Comparison of ENCODE assay signal across 13 cellular contexts in genomic region chr6:136067731-136068341, GRCh38.
DNase-seq lines count a peak whose midpoint lies in the region; ATAC-seq and TF ChIP-seq lines count a peak whose summit lies in the region.
"Had no signal": no experiment of that assay in that cellular context is flagged by ENCODE, and none has a peak within 500 bp of the region (broad histone marks: within the 10 kb centered on the region; RNA-seq: fewer than 3 reads in every experiment).

No MANE protein-coding gene starts in this region.

- no peaks in the 10 kb centered on the region for H4K20me1 ChIP-seq in fibroblast of lung (ENCODE audit: control insufficient read depth, extremely low read depth, insufficient read depth, low read length)
- H4K20me1 ChIP-seq: BLaER1 had no signal

- POLR2A ChIA-PET in Panc1 (lab: Charles Lee), result no interaction called here
- POLR2A ChIA-PET in GM10248 (lab: Yijun Ruan, JAX), result interaction anchor here (0.5 kb wide), 1 partner anchor 12 kb away, joined by 5 read pairs; no protein-coding TSS in a partner anchor

- no peak overlapping the region for H3K27ac ChIP-seq in Panc1 (ENCODE audit: low read length)
- H3K27ac ChIP-seq in fibroblast of lung (ENCODE audit: insufficient read depth, low read length), result peak overlapping the region; percentile 73
- H3K27ac ChIP-seq: BLaER1 had no signal

- H3K79me2 ChIP-seq in fibroblast of lung (ENCODE audit: control insufficient read depth, insufficient read depth, low read length), result no peaks in the 10 kb centered on the region

- no peak overlapping the region for H2AFZ ChIP-seq in fibroblast of lung (ENCODE audit: low read length)

- H3K27me3 Mint-ChIP-seq in mesothelial cell of epicardium (ENCODE audit: low read depth), result no peaks in the 10 kb centered on the region
- no peaks in the 10 kb centered on the region for H3K27me3 Mint-ChIP-seq in T-helper 2 cell treated with Interferon-gamma antibody and Interleukin-4, amounts not matched to agents 5 μg/mL and 100 μg/mL, for 36 hours (ENCODE audit: low read depth)
- H3K27me3 Mint-ChIP-seq: stimulated activated naive CD8-positive, alpha-beta T cell treated with anti-CD3 and anti-CD28 coated beads, Interleukin-15, Interleukin-2, amounts not matched to agents 100 ng/mL and 50 ng/mL, for 24 hours had no signal

- no peak for TF ChIP-seq CTCF in Panc1 (IDR thresholded peaks at IDR 0.05)
- no peak for TF ChIP-seq CTCF in fibroblast of lung (conservative IDR thresholded peaks at IDR 0.05 in 1 of 2, IDR thresholded peaks at IDR 0.05 in 1 of 2; ENCODE audit: low read depth in 1 of 2, low read length in 2 of 2)
- TF ChIP-seq CTCF in mesothelial cell of epicardium (IDR thresholded peaks at IDR 0.05; ENCODE audit: unreplicated experiment), result no peak
- TF ChIP-seq CTCF in GM10248 (IDR thresholded peaks at IDR 0.05; ENCODE audit: control extremely low read depth, extremely low read depth, low read depth, missing control alignments), result no peak

- no peaks in the 10 kb centered on the region for H3K36me3 ChIP-seq in Panc1 (ENCODE audit: control insufficient read depth, insufficient read depth, low read length)
- no peaks in the 10 kb centered on the region for H3K36me3 ChIP-seq in fibroblast of lung (ENCODE audit: control insufficient read depth, insufficient read depth, low read length)
- H3K36me3 ChIP-seq: BLaER1 had no signal

- H3K4me3 Mint-ChIP-seq in mesothelial cell of epicardium, result no peak overlapping the region
- no peak overlapping the region for H3K4me3 Mint-ChIP-seq in stimulated activated effector memory CD8-positive, alpha-beta T cell treated with anti-CD3 and anti-CD28 coated beads, Interleukin-12 subunit alpha, Interleukin-12 subunit beta, amount 100 ng/mL, for 72 hours
- H3K4me3 Mint-ChIP-seq in T-helper 2 cell treated with Interferon-gamma antibody and Interleukin-4, amounts not matched to agents 5 μg/mL and 100 μg/mL, for 36 hours, result no peak overlapping the region
- H3K4me3 Mint-ChIP-seq: stimulated activated naive CD8-positive, alpha-beta T cell treated with anti-CD3 and anti-CD28 coated beads, Interleukin-15, Interleukin-2, amounts not matched to agents 100 ng/mL and 50 ng/mL, for 24 hours had no signal

- H3K9me3 ChIP-seq in Panc1 (ENCODE audit: control insufficient read depth, insufficient read depth, low read depth, low read length) (no peaks in the 10 kb centered on the region), fibroblast of lung (ENCODE audit: control insufficient read depth, insufficient read depth, low read depth, low read length) (no peaks in the 10 kb centered on the region)
- H3K9me3 ChIP-seq: BLaER1 had no signal

- peak; percentile 96 for DNase-seq in Caki2 (ENCODE audit: low read depth)
- no peak for DNase-seq in Panc1 (ENCODE audit: low read depth, low spot score)
- DNase-seq in fibroblast of lung (ENCODE audit: low read depth in 2 of 2), result peak; percentile 39 to 82
- no peak for DNase-seq in mesothelial cell of epicardium (ENCODE audit: low spot score in 2 of 2, unreplicated experiment in 2 of 2)
- DNase-seq in GM10248 (ENCODE audit: extremely low spot score), result no peak
- no peak for DNase-seq in stimulated activated effector memory CD8-positive, alpha-beta T cell treated with anti-CD3 and anti-CD28 coated beads, Interleukin-12 subunit alpha, Interleukin-12 subunit beta, amount 100 ng/mL, for 72 hours (ENCODE audit: low spot score in 2 of 2)
- DNase-seq in T-helper 2 cell treated with Interferon-gamma antibody and Interleukin-4, amounts not matched to agents 5 μg/mL and 100 μg/mL, for 36 hours (ENCODE audit: low spot score), result no peak
- DNase-seq: left colon, NCI-H187 had no signal

- intact Hi-C loops in Panc1 (cut with micrococcal nuclease; ENCODE audit: unreplicated experiment), result no loop called here

- peak overlapping the region; percentile 90 for H3K27ac Mint-ChIP-seq in mesothelial cell of epicardium
- no peak overlapping the region for H3K27ac Mint-ChIP-seq in stimulated activated effector memory CD8-positive, alpha-beta T cell treated with anti-CD3 and anti-CD28 coated beads, Interleukin-12 subunit alpha, Interleukin-12 subunit beta, amount 100 ng/mL, for 72 hours
- H3K27ac Mint-ChIP-seq in T-helper 2 cell treated with Interferon-gamma antibody and Interleukin-4, amounts not matched to agents 5 μg/mL and 100 μg/mL, for 36 hours, result no peak overlapping the region
- H3K27ac Mint-ChIP-seq: stimulated activated naive CD8-positive, alpha-beta T cell treated with anti-CD3 and anti-CD28 coated beads, Interleukin-15, Interleukin-2, amounts not matched to agents 100 ng/mL and 50 ng/mL, for 24 hours had no signal

- no peak overlapping the region for H3K9ac ChIP-seq in fibroblast of lung (ENCODE audit: insufficient read depth, low read length)
- H3K9ac ChIP-seq: BLaER1 had no signal

- in situ Hi-C loops in Caki2 (cut with HindIII; ENCODE audit: low pct_unique_long_range_greater_than_20kb, low sequenced_read_pairs), result no loop called here
- in situ Hi-C loops in Panc1 (cut with HindIII; ENCODE audit: low pct_unique_long_range_greater_than_20kb, low sequenced_read_pairs), result no loop called here

- H3K9me3 Mint-ChIP-seq in mesothelial cell of epicardium, result peaks cover 4% of the 10 kb centered on the region
- H3K9me3 Mint-ChIP-seq in stimulated activated effector memory CD8-positive, alpha-beta T cell treated with anti-CD3 and anti-CD28 coated beads, Interleukin-12 subunit alpha, Interleukin-12 subunit beta, amount 100 ng/mL, for 72 hours, result no peaks in the 10 kb centered on the region
- H3K9me3 Mint-ChIP-seq in T-helper 2 cell treated with Interferon-gamma antibody and Interleukin-4, amounts not matched to agents 5 μg/mL and 100 μg/mL, for 36 hours, result no peaks in the 10 kb centered on the region
- H3K9me3 Mint-ChIP-seq: stimulated activated naive CD8-positive, alpha-beta T cell treated with anti-CD3 and anti-CD28 coated beads, Interleukin-15, Interleukin-2, amounts not matched to agents 100 ng/mL and 50 ng/mL, for 24 hours had no signal

- H3K4me1 ChIP-seq in Panc1 (ENCODE audit: control insufficient read depth, insufficient read depth, low read length) (no peaks in the 10 kb centered on the region), fibroblast of lung (ENCODE audit: control insufficient read depth, extremely low read depth, insufficient read depth, low read length) (peaks cover 8% of the 10 kb centered on the region)

- no peak overlapping the region for H3K4me3 ChIP-seq in Panc1 (ENCODE audit: low read depth in 2 of 2, low read length in 2 of 2)
- H3K4me3 ChIP-seq in fibroblast of lung (replicated peaks in 1 of 4; ENCODE audit: control extremely low read depth in 1 of 4, insufficient read depth in 1 of 4, low read depth in 3 of 4, low read length in 4 of 4), result no peak overlapping the region
- H3K4me3 ChIP-seq: BLaER1, skin epidermis had no signal

- H3K27me3 ChIP-seq in Panc1 (ENCODE audit: control insufficient read depth, insufficient read depth, low read length) (no peaks in the 10 kb centered on the region), fibroblast of lung (ENCODE audit: control insufficient read depth, insufficient read depth, low read length) (no peaks in the 10 kb centered on the region)
- H3K27me3 ChIP-seq: BLaER1 had no signal

- H3K4me2 ChIP-seq in fibroblast of lung (ENCODE audit: extremely low read depth, insufficient read depth, low read length), result no peak overlapping the region
- H3K4me2 ChIP-seq: BLaER1 had no signal

- H3K36me3 Mint-ChIP-seq in mesothelial cell of epicardium, result peaks cover 6% of the 10 kb centered on the region
- no peaks in the 10 kb centered on the region for H3K36me3 Mint-ChIP-seq in stimulated activated effector memory CD8-positive, alpha-beta T cell treated with anti-CD3 and anti-CD28 coated beads, Interleukin-12 subunit alpha, Interleukin-12 subunit beta, amount 100 ng/mL, for 72 hours
- peaks cover 3% of the 10 kb centered on the region for H3K36me3 Mint-ChIP-seq in T-helper 2 cell treated with Interferon-gamma antibody and Interleukin-4, amounts not matched to agents 5 μg/mL and 100 μg/mL, for 36 hours (ENCODE audit: low read depth)

- CTCF ChIA-PET in Panc1 (lab: Charles Lee), result no interaction called here
- CTCF ChIA-PET in GM10248 (lab: Yijun Ruan, JAX), result no interaction called here

- no TSS peak for BruUV-seq in Panc1 (replicated peaks; lab: Mats Ljungman, UMichigan)

- 0 out of 2 replicates have a peak, but pooled peaks have one; percentile 51 for ATAC-seq in Panc1
- no peak for ATAC-seq in HG03354 (IDR thresholded peaks at IDR 0.05; ENCODE audit: poor library complexity, severe bottlenecking, unreplicated experiment)
- no peak for ATAC-seq in stimulated activated effector memory CD8-positive, alpha-beta T cell treated with anti-CD3 and anti-CD28 coated beads, Interleukin-12 subunit alpha, Interleukin-12 subunit beta, amount 100 ng/mL, for 72 hours
- ATAC-seq: left colon had no signal

- peaks cover 16% of the 10 kb centered on the region for H3K4me1 Mint-ChIP-seq in mesothelial cell of epicardium
- no peaks in the 10 kb centered on the region for H3K4me1 Mint-ChIP-seq in stimulated activated effector memory CD8-positive, alpha-beta T cell treated with anti-CD3 and anti-CD28 coated beads, Interleukin-12 subunit alpha, Interleukin-12 subunit beta, amount 100 ng/mL, for 72 hours
- H3K4me1 Mint-ChIP-seq in T-helper 2 cell treated with Interferon-gamma antibody and Interleukin-4, amounts not matched to agents 5 μg/mL and 100 μg/mL, for 36 hours (ENCODE audit: low read depth), result peaks cover 1% of the 10 kb centered on the region

Comparison
In these comparisons a context has a peak if more than half of its experiments do, and no peak if none do; other contexts are left out.
1. DNase-seq: peak in Caki2 (single experiment) and fibroblast of lung (2 of 2); none in Panc1 (single experiment), mesothelial cell of epicardium (0 of 2), GM10248 (single experiment), stimulated activated effector memory CD8-positive, alpha-beta T cell treated with anti-CD3 and anti-CD28 coated beads, Interleukin-12 subunit alpha, Interleukin-12 subunit beta, amount 100 ng/mL, for 72 hours (0 of 2) and T-helper 2 cell treated with Interferon-gamma antibody and Interleukin-4, amounts not matched to agents 5 μg/mL and 100 μg/mL, for 36 hours (single experiment).